ENCODE assay signal across 10 cellular contexts in the genomic region with DNA sequence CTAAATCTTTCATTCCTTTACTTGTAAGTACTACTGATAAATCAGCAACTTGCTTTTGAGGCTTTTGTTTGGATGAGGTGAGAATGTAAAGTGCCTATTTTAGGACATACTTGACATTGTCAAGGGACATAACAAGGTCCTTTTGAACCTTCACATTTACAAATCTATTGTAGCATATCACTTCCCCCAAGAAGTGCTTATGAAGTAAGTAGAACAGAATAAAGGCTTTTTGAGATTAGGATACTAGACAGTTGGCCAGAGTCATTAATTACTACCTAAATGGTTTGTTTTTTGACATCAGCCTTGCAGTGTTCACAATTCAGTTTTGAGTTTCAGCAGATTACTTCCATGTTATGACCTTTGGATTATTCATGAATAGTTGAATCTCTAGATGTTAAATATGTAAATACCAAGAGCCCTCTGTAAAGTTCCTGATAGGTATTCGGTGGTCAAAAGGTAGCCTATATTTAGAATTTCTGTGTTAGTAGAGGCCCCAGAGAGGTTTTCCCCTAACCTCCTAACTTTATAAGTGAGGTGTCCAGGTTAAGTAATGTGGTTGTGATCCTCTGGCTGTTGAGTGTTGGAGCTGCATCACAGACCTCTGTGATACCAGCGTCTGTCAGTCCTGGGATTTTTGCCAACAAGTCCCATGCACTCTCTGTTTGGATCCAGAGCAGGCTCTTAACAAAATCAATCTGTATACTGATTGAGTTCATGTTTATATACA.
A peak's percentile ranks its signal among the peaks of the same experiment; 100 is the strongest.
DNase-seq lines count a peak whose midpoint lies in the region; ATAC-seq, FAIRE-seq and TF ChIP-seq lines count a peak whose summit lies in the region.
"Had no signal": no experiment of that assay in that cellular context is flagged by ENCODE, and none has a peak within 500 bp of the region (broad histone marks: within the 10 kb centered on the region; RNA-seq: fewer than 3 reads in every experiment).

No MANE protein-coding gene starts in this region.

- in situ Hi-C loops in GM12878 (cut with MboI): no loop called here

- TF ChIP-seq POLR2A in GM12878 (IDR thresholded peaks at IDR 0.05; ENCODE audit: low read depth, low read length): no peak

- SMC1A ChIA-PET in GM12878 (lab: Charles Lee; ENCODE audit: uncharacterized antibody, unreplicated experiment): interaction anchor here (0.7 to 1.7 kb wide), 7 partner anchors 10 to 306 kb away, joined by 3 read pairs; no protein-coding TSS in a partner anchor

- WGBS in GM12878 (ENCODE audit: insufficient coverage, insufficient replicate concordance, low lambda C conversion rate, missing lambda C conversion rate): 13% methylated on average over 2 of the region's 2 CpGs

- H3K27ac ChIP-seq in GM12878 (ENCODE audit: control insufficient read depth, insufficient read depth): peak overlapping the region; percentile 56
- H3K27ac ChIP-seq: transverse colon had no signal

- no peak for TF ChIP-seq EP300 in GM12878 (IDR thresholded peaks at IDR 0.05; ENCODE audit: borderline replicate concordance in 1 of 2, control insufficient read depth in 1 of 2, low read depth in 2 of 2, low read length in 2 of 2)

- H3K36me3 ChIP-seq in BE2C: no peaks in the 10 kb centered on the region; the same call in 1 of the 2 replicates
- H3K36me3 ChIP-seq in GM12878 (ENCODE audit: control insufficient read depth in 2 of 2, insufficient read depth in 2 of 2, low read length in 1 of 2): no peaks in the 10 kb centered on the region; a peak in 1 of 4 replicates

- H3K4me3 ChIP-seq in BE2C (ENCODE audit: low read depth, low read length) (no peak overlapping the region), GM12878 (no peak overlapping the region)
- H3K4me3 ChIP-seq: transverse colon had no signal

- CTCF ChIA-PET in GM12878 (lab: Yijun Ruan, JAX): interaction anchor here (0.8 kb wide), 1 partner anchor 33 kb away, joined by 3 read pairs; no protein-coding TSS in a partner anchor

- FAIRE-seq in GM12878 (lab: Jason Lieb, UNC): no peak

- H3K27me3 ChIP-seq in BE2C (no peaks in the 10 kb centered on the region), GM12878 (replicated peaks in 1 of 2; ENCODE audit: control insufficient read depth in 2 of 2, insufficient read depth in 2 of 2, low read length in 1 of 2) (no peaks in the 10 kb centered on the region)
- H3K27me3 ChIP-seq: transverse colon had no signal

- H3K9me3 ChIP-seq in BE2C: no peaks in the 10 kb centered on the region
- peaks cover 4% of the 10 kb centered on the region; the same call in 2 of the 3 replicates for H3K9me3 ChIP-seq in GM12878 (replicated peaks; ENCODE audit: control insufficient read depth, insufficient read depth, low read length)

- RAD21 ChIA-PET in GM12878 (lab: Charles Lee; ENCODE audit: unreplicated experiment): interaction anchor here (1.0 to 1.9 kb wide), 2 partner anchors 9 kb away, joined by 3 to 6 read pairs; no protein-coding TSS in a partner anchor

- DNase-seq in BE2C (peak; percentile 76), GM12878 (ENCODE audit: low read depth, low spot score) (no peak), kidney tubule cell (ENCODE audit: low spot score) (peak; percentile 49), HT-29 (ENCODE audit: low spot score) (no peak), SIG-M5 treated with dmso at 0.1 percent for 504 hours (lab: John Stamatoyannopoulos, UW; ENCODE audit: unreplicated experiment) (no peak)
- DNase-seq in stimulated activated CD4-positive, alpha-beta T cell treated with anti-CD3 and anti-CD28 coated beads, Interleukin-12 subunit alpha, Interleukin-12 subunit beta, amount 100 ng/mL, for 4 hours: no peak
- DNase-seq: NCI-H526, transverse colon had no signal

- no peak overlapping the region; the same call in 1 of the 2 replicates for H2AFZ ChIP-seq in GM12878 (ENCODE audit: control insufficient read depth, low read depth, low read length)

- intact Hi-C loops in GM12878 (cut with micrococcal nuclease; ENCODE audit: unreplicated experiment): no loop called here

- POLR2A ChIA-PET in GM12878 (lab: Charles Lee): interaction anchor here (0.7 kb wide), 1 partner anchor 9 kb away, joined by 4 read pairs; no protein-coding TSS in a partner anchor

- H3K4me2 ChIP-seq in GM12878 (ENCODE audit: control insufficient read depth, insufficient read depth): peak overlapping the region; percentile 30

- no TSS peak for BruUV-seq in GM12878 (replicated peaks; lab: Mats Ljungman, UMichigan)

- ATAC-seq in HG03565 (IDR thresholded peaks at IDR 0.05; ENCODE audit: unreplicated experiment): peak; percentile 41
- ATAC-seq in GM12878: peak; percentile 90
- ATAC-seq in HG03045 (IDR thresholded peaks at IDR 0.05; ENCODE audit: unreplicated experiment): no peak

- TF ChIP-seq RAD21 in GM12878 (IDR thresholded peaks at IDR 0.05; ENCODE audit: insufficient read depth, low read depth, low read length): 0 out of 2 replicates have a peak, but pooled peaks have one; percentile 10

- TF ChIP-seq CTCF in BE2C (IDR thresholded peaks at IDR 0.05; ENCODE audit: low read depth, low read length) (no peak; the same call in 1 of the 2 replicates), GM12878 (IDR thresholded peaks at IDR 0.05 in 2 of 3, conservative IDR thresholded peaks at IDR 0.05 in 1 of 3; ENCODE audit: control insufficient read depth in 2 of 3, extremely low read depth in 1 of 3, insufficient read depth in 1 of 3, low read depth in 3 of 3, low read length in 3 of 3) (no peak)

- H3K9ac ChIP-seq in GM12878 (ENCODE audit: control insufficient read depth, insufficient read depth, low read length): no peak overlapping the region

- peaks cover 48% of the 10 kb centered on the region for H3K4me1 ChIP-seq in BE2C
- H3K4me1 ChIP-seq in GM12878 (ENCODE audit: control insufficient read depth, insufficient read depth, low read length): peaks cover 8% of the 10 kb centered on the region; the same call in 1 of the 2 replicates

- no peaks in the 10 kb centered on the region for H4K20me1 ChIP-seq in GM12878 (ENCODE audit: control insufficient read depth, insufficient read depth)

- H3K79me2 ChIP-seq in GM12878 (ENCODE audit: control insufficient read depth, insufficient read depth, low read length): no peaks in the 10 kb centered on the region

TF ChIP-seq in GM12878, 131 proteins besides CTCF, POLR2A, EP300 and RAD21 (continues in another document):
- peak; percentile 45; the same call in 1 of the 2 replicates for TF ChIP-seq NFIC (IDR thresholded peaks at IDR 0.05; ENCODE audit: low read depth, low read length)
- TF ChIP-seq SKIL (IDR thresholded peaks at IDR 0.05; ENCODE audit: low read depth, poor library complexity, severe bottlenecking): no peak
- TF ChIP-seq MEF2B (IDR thresholded peaks at IDR 0.05; ENCODE audit: partially characterized antibody, poor library complexity, severe bottlenecking): peak; percentile 53
- no peak for TF ChIP-seq MXI1 (IDR thresholded peaks at IDR 0.05; ENCODE audit: low read depth, low read length)
- TF ChIP-seq FOXM1 (IDR thresholded peaks at IDR 0.05; ENCODE audit: low read depth, low read length): peak; percentile 70; the same call in 1 of the 2 replicates
- TF ChIP-seq MTA3 (IDR thresholded peaks at IDR 0.05; ENCODE audit: borderline replicate concordance, low read length): no peak
- TF ChIP-seq, protein P1, sequence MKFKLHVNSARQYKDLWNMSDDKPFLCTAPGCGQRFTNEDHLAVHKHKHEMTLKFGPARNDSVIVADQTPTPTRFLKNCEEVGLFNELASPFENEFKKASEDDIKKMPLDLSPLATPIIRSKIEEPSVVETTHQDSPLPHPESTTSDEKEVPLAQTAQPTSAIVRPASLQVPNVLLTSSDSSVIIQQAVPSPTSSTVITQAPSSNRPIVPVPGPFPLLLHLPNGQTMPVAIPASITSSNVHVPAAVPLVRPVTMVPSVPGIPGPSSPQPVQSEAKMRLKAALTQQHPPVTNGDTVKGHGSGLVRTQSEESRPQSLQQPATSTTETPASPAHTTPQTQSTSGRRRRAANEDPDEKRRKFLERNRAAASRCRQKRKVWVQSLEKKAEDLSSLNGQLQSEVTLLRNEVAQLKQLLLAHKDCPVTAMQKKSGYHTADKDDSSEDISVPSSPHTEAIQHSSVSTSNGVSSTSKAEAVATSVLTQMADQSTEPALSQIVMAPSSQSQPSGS (IDR thresholded peaks at IDR 0.05; ENCODE audit: low read length): peak; percentile 25; the same call in 1 of the 2 replicates
- TF ChIP-seq SMAD1 (IDR thresholded peaks at IDR 0.05; ENCODE audit: low read depth, partially characterized antibody): no peak
- peak; percentile 67; the same call in 1 of the 2 replicates for TF ChIP-seq MEF2A (IDR thresholded peaks at IDR 0.05; ENCODE audit: insufficient read depth, low read depth, low read length)
- no peak for TF ChIP-seq RB1 (IDR thresholded peaks at IDR 0.05; ENCODE audit: borderline replicate concordance)
- TF ChIP-seq IKZF2 (IDR thresholded peaks at IDR 0.05): peak; percentile 27 to 57; a peak in 3 of 4 replicates
- no peak for TF ChIP-seq POLR2AphosphoS2 (IDR thresholded peaks at IDR 0.05; ENCODE audit: low read depth, low read length)
- TF ChIP-seq RUNX3 (IDR thresholded peaks at IDR 0.05; ENCODE audit: low read length): peak; percentile 83
- peak; percentile 19; the same call in 1 of the 2 replicates for TF ChIP-seq NR2C1 (IDR thresholded peaks at IDR 0.05)

Comparison
In these comparisons a context has a peak if more than half of its experiments do, and no peak if none do; other contexts are left out.
1. DNase-seq: peak in BE2C (single experiment) and kidney tubule cell (single experiment); none in GM12878 (single experiment), HT-29 (single experiment), SIG-M5 treated with dmso at 0.1 percent for 504 hours (single experiment) and stimulated activated CD4-positive, alpha-beta T cell treated with anti-CD3 and anti-CD28 coated beads, Interleukin-12 subunit alpha, Interleukin-12 subunit beta, amount 100 ng/mL, for 4 hours (single experiment).